ENCODE assay signal across 8 cellular contexts in genomic region chr7:123624527-123625183, GRCh38. TPM values are rescaled to one million over a fixed set of nuclear protein-coding genes. Genes with fewer than 3 reads are reported as not detected.
DNase-seq lines count a peak whose midpoint lies in the region; ATAC-seq lines count a peak whose summit lies in the region.

No MANE protein-coding gene starts in this region.

- intact Hi-C loops in Right ventricle myocardium superior (cut with DNase I): no loop called here

- ATAC-seq in GM18498 (IDR thresholded peaks at IDR 0.05; ENCODE audit: unreplicated experiment) (peak; percentile 94), HG02571 (IDR thresholded peaks at IDR 0.05; ENCODE audit: unreplicated experiment) (peak; percentile 90), Right ventricle myocardium superior (ENCODE audit: poor library complexity) (no peak)

- DNase-seq in NCI-H146 treated with DMSO at 0.1 percent for 48 hours (lab: John Stamatoyannopoulos, UW; ENCODE audit: unreplicated experiment): peak; percentile 36
- DNase-seq in activated T-cell treated with anti-CD3 and anti-CD28 coated beads for 1 hour (ENCODE audit: low read depth): peak; percentile 47
- peak; percentile 52 for DNase-seq in Right ventricle myocardium superior
- DNase-seq in stimulated activated CD4-positive, alpha-beta T cell treated with anti-CD3 and anti-CD28 coated beads, Interleukin-2, amount 100 ng/mL, for 24 hours: peak; percentile 66 to 80
- no peak for DNase-seq in NCI-H1048 (lab: John Stamatoyannopoulos, UW)
- DNase-seq in NCI-H1092 treated with DMSO at 0.1 percent for 48 hours (lab: John Stamatoyannopoulos, UW): no peak

RNA-seq across cellular contexts. Expression of gene ASB15, which starts 23.0 kb away (rescaled TPM):
- 78.6 TPM for total RNA-seq in Right ventricle myocardium superior

RNA-seq across cellular contexts. Expression of gene LMOD2, which starts 31.0 kb away (rescaled TPM):
- 511 TPM for total RNA-seq in Right ventricle myocardium superior

Comparison
In these comparisons a context has a peak if more than half of its experiments do, and no peak if none do; other contexts are left out.
1. DNase-seq: peak in NCI-H146 treated with DMSO at 0.1 percent for 48 hours (single experiment), activated T-cell treated with anti-CD3 and anti-CD28 coated beads for 1 hour (single experiment), Right ventricle myocardium superior (single experiment) and stimulated activated CD4-positive, alpha-beta T cell treated with anti-CD3 and anti-CD28 coated beads, Interleukin-2, amount 100 ng/mL, for 24 hours (2 of 2); none in NCI-H1048 (single experiment) and NCI-H1092 treated with DMSO at 0.1 percent for 48 hours (single experiment).